Comparison of ENCODE assay signal across 31 cellular contexts in the genomic region with DNA sequence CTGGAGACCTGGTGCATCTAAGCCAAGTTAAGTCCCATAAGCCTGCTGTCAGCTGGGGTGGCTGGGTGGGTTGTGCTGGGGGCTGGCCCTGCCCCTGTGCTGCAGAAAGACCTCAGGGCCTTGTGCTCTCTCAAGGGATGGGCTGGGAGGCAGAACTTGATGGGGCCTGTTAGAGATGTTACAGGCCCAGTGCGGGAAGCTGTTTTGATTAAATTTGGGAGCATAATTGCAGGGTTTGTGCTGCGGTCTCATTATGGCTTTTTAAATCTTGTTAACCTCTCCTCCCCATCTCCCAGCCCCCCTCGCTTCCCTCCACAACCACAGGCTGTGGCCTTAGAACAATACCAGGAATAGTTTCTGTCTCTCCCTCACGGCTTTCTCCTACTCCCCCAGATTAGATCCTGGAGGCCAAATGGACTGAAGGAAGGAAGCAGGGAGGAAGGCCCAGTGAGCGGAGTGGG.
DNase-seq lines count a peak whose midpoint lies in the region; ATAC-seq, FAIRE-seq and TF ChIP-seq lines count a peak whose summit lies in the region.
"Had no signal": no experiment of that assay in that cellular context is flagged by ENCODE, and none has a peak within 500 bp of the region (broad histone marks: within the 10 kb centered on the region; RNA-seq: fewer than 3 reads in every experiment).

No MANE protein-coding gene starts in this region.

- no peak overlapping the region for H2AFZ ChIP-seq in astrocyte (ENCODE audit: low read depth, low read length)

- no peak for TF ChIP-seq CTCF in astrocyte (IDR thresholded peaks at IDR 0.05; ENCODE audit: insufficient read depth, low read depth, low read length)
- TF ChIP-seq CTCF in mesothelial cell of epicardium (IDR thresholded peaks at IDR 0.05; ENCODE audit: unreplicated experiment): no peak
- TF ChIP-seq CTCF in GM10248 (IDR thresholded peaks at IDR 0.05; ENCODE audit: control extremely low read depth, extremely low read depth, low read depth, missing control alignments): no peak
- TF ChIP-seq CTCF in WTC11 (IDR thresholded peaks at IDR 0.05): no peak

- CTCF ChIA-PET in GM10248 (lab: Yijun Ruan, JAX): interaction anchor here (0.9 kb wide), 1 partner anchor 21 kb away, joined by 3 read pairs; no protein-coding TSS in a partner anchor
- CTCF ChIA-PET in WTC11 (lab: Charles Lee): no interaction called here

- POLR2A ChIA-PET in GM10248 (lab: Yijun Ruan, JAX) (no interaction called here), WTC11 (lab: Charles Lee) (no interaction called here)

- H3K4me1 Mint-ChIP-seq in astrocyte (ENCODE audit: low read depth, unreplicated experiment) (peaks cover 19% of the 10 kb centered on the region), mesothelial cell of epicardium (peaks cover 42% of the 10 kb centered on the region), WTC11 (peaks cover 21% of the 10 kb centered on the region)
- H3K4me1 Mint-ChIP-seq: activated CD4-positive, alpha-beta T cell treated with anti-CD3 and anti-CD28 coated beads, Interleukin-2, amount 10 ng/mL, durations not matched to agents 24 days and 14 days had no signal

- H3K4me3 ChIP-seq in BLaER1: no peak overlapping the region
- H3K4me3 ChIP-seq in astrocyte (ENCODE audit: insufficient read depth, low read depth, low read length): no peak overlapping the region
- H3K4me3 ChIP-seq: A549, cardiac muscle cell, pancreas, vagina had no signal

- ATAC-seq in WTC11: no peak
- ATAC-seq: A549; left colon; naive thymus-derived CD4-positive, alpha-beta T cell; pancreas had no signal

- H3K36me3 ChIP-seq in BLaER1 (no peaks in the 10 kb centered on the region), astrocyte (ENCODE audit: insufficient read depth, low read length) (no peaks in the 10 kb centered on the region)
- H3K36me3 ChIP-seq: cardiac muscle cell, pancreas, vagina had no signal

- H4K20me1 ChIP-seq in BLaER1: no peaks in the 10 kb centered on the region
- no peaks in the 10 kb centered on the region for H4K20me1 ChIP-seq in astrocyte (ENCODE audit: insufficient read depth, low read length)

- H3K9me3 ChIP-seq in BLaER1: no peaks in the 10 kb centered on the region
- H3K9me3 ChIP-seq in astrocyte (ENCODE audit: insufficient read depth, low read depth, low read length): no peaks in the 10 kb centered on the region
- H3K9me3 ChIP-seq: A549, pancreas, vagina had no signal

- H3K27me3 Mint-ChIP-seq in astrocyte (ENCODE audit: low read depth, unreplicated experiment): peaks cover 85% of the 10 kb centered on the region
- H3K27me3 Mint-ChIP-seq in mesothelial cell of epicardium (ENCODE audit: low read depth): peaks cover 25% of the 10 kb centered on the region
- H3K27me3 Mint-ChIP-seq in WTC11 (ENCODE audit: low read depth): no peaks in the 10 kb centered on the region; the same call in 1 of the 2 replicates

- H3K4me2 ChIP-seq in BLaER1: peak overlapping the region; percentile 56
- H3K4me2 ChIP-seq in astrocyte (ENCODE audit: low read length): no peak overlapping the region
- H3K4me2 ChIP-seq: A549 had no signal

- DNase-seq in NCI-H226 (peak; percentile 87), astrocyte (ENCODE audit: low read depth) (peak; percentile 53), mesothelial cell of epicardium (ENCODE audit: low spot score in 2 of 2, unreplicated experiment in 2 of 2) (no peak), dedifferentiated amniotic fluid mesenchymal stem cell (ENCODE audit: extremely low spot score) (no peak), hypothalamus (lab: John Stamatoyannopoulos, UW) (no peak), GM10248 (ENCODE audit: extremely low spot score) (no peak), WTC11 (ENCODE audit: low spot score) (no peak)
- DNase-seq: activated CD4-positive, alpha-beta T cell treated with anti-CD3 and anti-CD28 coated beads, Interleukin-2, amount 10 ng/mL, durations not matched to agents 24 days and 14 days; activated naive CD4-positive, alpha-beta T cell treated with Interleukin-2 at 50 U/mL for 16 hours; activated T-cell treated with anti-CD3 and anti-CD28 coated beads, Interleukin-2, amount 50 U/mL, for 48 hours; amygdala; C1 segment of cervical spinal cord; Calu3; H9; head of caudate nucleus; IMR-90; naive thymus-derived CD4-positive, alpha-beta T cell; NCI-H1417 treated with DMSO at 0.1 percent for 48 hours; NCI-H2107; NCI-H510A; pancreas; RPMI8226; stimulated activated CD4-positive, alpha-beta T cell treated with anti-CD3 and anti-CD28 coated beads, Interleukin-12 subunit alpha, Interleukin-12 subunit beta, amount 100 ng/mL, for 4 hours; stimulated activated CD4-positive, alpha-beta T cell treated with anti-CD3 and anti-CD28 coated beads, Interleukin-4, amount 100 ng/mL, for 24 hours; stimulated activated naive CD4-positive, alpha-beta T cell; T-helper 2 cell had no signal

- no peaks in the 10 kb centered on the region for H3K79me2 ChIP-seq in astrocyte (ENCODE audit: insufficient read depth, low read length)

- H3K9ac ChIP-seq in BLaER1 (no peak overlapping the region), astrocyte (ENCODE audit: low read length) (no peak overlapping the region)

- H3K27ac ChIP-seq in BLaER1 (no peak overlapping the region), astrocyte (ENCODE audit: low read depth, low read length) (no peak overlapping the region)
- H3K27ac ChIP-seq: A549, cardiac muscle cell, pancreas, vagina had no signal

- H3K9me3 Mint-ChIP-seq in astrocyte (ENCODE audit: unreplicated experiment) (peaks cover 7% of the 10 kb centered on the region), mesothelial cell of epicardium (no peaks in the 10 kb centered on the region), WTC11 (no peaks in the 10 kb centered on the region)
- H3K9me3 Mint-ChIP-seq: activated CD4-positive, alpha-beta T cell treated with anti-CD3 and anti-CD28 coated beads, Interleukin-2, amount 10 ng/mL, durations not matched to agents 24 days and 14 days; H9 had no signal

- H3K27me3 ChIP-seq in BLaER1 (no peaks in the 10 kb centered on the region), astrocyte (ENCODE audit: insufficient read depth, low read length) (peaks cover 23% of the 10 kb centered on the region)
- H3K27me3 ChIP-seq: pancreas, vagina had no signal

- H3K27ac Mint-ChIP-seq in astrocyte (ENCODE audit: unreplicated experiment) (no peak overlapping the region), mesothelial cell of epicardium (peak overlapping the region; percentile 45), WTC11 (no peak overlapping the region; the same call in 1 of the 2 replicates)
- H3K27ac Mint-ChIP-seq: activated CD4-positive, alpha-beta T cell treated with anti-CD3 and anti-CD28 coated beads, Interleukin-2, amount 10 ng/mL, durations not matched to agents 24 days and 14 days; H9; naive thymus-derived CD4-positive, alpha-beta T cell had no signal

- peaks cover 2% of the 10 kb centered on the region for H3K36me3 Mint-ChIP-seq in astrocyte (ENCODE audit: low read depth, unreplicated experiment)
- no peaks in the 10 kb centered on the region for H3K36me3 Mint-ChIP-seq in mesothelial cell of epicardium
- no peaks in the 10 kb centered on the region for H3K36me3 Mint-ChIP-seq in WTC11
- H3K36me3 Mint-ChIP-seq: naive thymus-derived CD4-positive, alpha-beta T cell had no signal

- H3K4me1 ChIP-seq in BLaER1: peaks cover 27% of the 10 kb centered on the region
- peaks cover 3% of the 10 kb centered on the region for H3K4me1 ChIP-seq in astrocyte (ENCODE audit: insufficient read depth, low read length)
- H3K4me1 ChIP-seq: A549, pancreas, vagina had no signal

- no peak for FAIRE-seq in astrocyte (lab: Jason Lieb, UNC)
- FAIRE-seq: A549, pancreas had no signal

- H3K4me3 Mint-ChIP-seq in astrocyte (ENCODE audit: unreplicated experiment) (no peak overlapping the region), mesothelial cell of epicardium (no peak overlapping the region), WTC11 (no peak overlapping the region)
- H3K4me3 Mint-ChIP-seq: activated CD4-positive, alpha-beta T cell treated with anti-CD3 and anti-CD28 coated beads, Interleukin-2, amount 10 ng/mL, durations not matched to agents 24 days and 14 days; H9; naive thymus-derived CD4-positive, alpha-beta T cell had no signal

TF ChIP-seq in WTC11, 78 proteins besides CTCF, POLR2A, EP300 and RAD21 (continues in another document):
- TF ChIP-seq USF1 (CRISPR knock-in tag; IDR thresholded peaks at IDR 0.05) (no peak), ZNF416 (CRISPR knock-in tag; IDR thresholded peaks at IDR 0.05) (no peak), CDX4 (CRISPR knock-in tag; IDR thresholded peaks at IDR 0.05; ENCODE audit: borderline replicate concordance) (no peak), IRF1 (CRISPR knock-in tag; IDR thresholded peaks at IDR 0.05) (no peak)

Comparison
In these comparisons a context has a peak if more than half of its experiments do, and no peak if none do; other contexts are left out.
1. DNase-seq: peak in NCI-H226 (single experiment) and astrocyte (single experiment); none in mesothelial cell of epicardium (0 of 2), dedifferentiated amniotic fluid mesenchymal stem cell (single experiment), hypothalamus (0 of 51), GM10248 (single experiment) and WTC11 (single experiment).